In genomic region chr9:87500894-87501656, GRCh38 we compare ENCODE assay signal across 17 cellular contexts. TPM values are rescaled to one million over a fixed set of nuclear protein-coding genes. Genes with fewer than 3 reads are reported as not detected.
DNase-seq lines count a peak whose midpoint lies in the region; ATAC-seq and TF ChIP-seq lines count a peak whose summit lies in the region.
"Had no signal": no experiment of that assay in that cellular context is flagged by ENCODE, and none has a peak within 500 bp of the region (broad histone marks: within the 10 kb centered on the region; RNA-seq: fewer than 3 reads in every experiment).

No MANE protein-coding gene starts in this region.

- no peak overlapping the region for H3K14ac ChIP-seq in neuronal stem cell (ENCODE audit: low read length)

- peaks cover 7% of the 10 kb centered on the region for H3K79me1 ChIP-seq in neuronal stem cell (ENCODE audit: low read depth, low read length)

- H3K27me3 ChIP-seq in GM23338 (ENCODE audit: insufficient read depth) (peaks cover 9% of the 10 kb centered on the region; the same call in 1 of the 2 replicates), right lobe of liver (no peaks in the 10 kb centered on the region), stomach smooth muscle (ENCODE audit: control insufficient read depth in 1 of 2, insufficient read depth in 2 of 2, low read length in 2 of 2) (no peaks in the 10 kb centered on the region), neural progenitor cell (peaks cover 7% of the 10 kb centered on the region), neuronal stem cell (ENCODE audit: control insufficient read depth in 3 of 3, insufficient read depth in 3 of 3, low read depth in 1 of 3, low read length in 3 of 3) (no peaks in the 10 kb centered on the region)

- H4K20me1 ChIP-seq in GM23338 (replicated peaks; ENCODE audit: insufficient read depth) = peaks cover 35% of the 10 kb centered on the region
- peaks cover 17% of the 10 kb centered on the region for H4K20me1 ChIP-seq in neural progenitor cell (ENCODE audit: low read depth)

- H3K27ac Mint-ChIP-seq in GM23338 = no peak overlapping the region
- peak overlapping the region; percentile 12 for H3K27ac Mint-ChIP-seq in activated T-helper 17 cell treated with anti-CD3 and anti-CD28 coated beads, Interleukin-2, amount 50 U/mL, for 72 hours
- H3K27ac Mint-ChIP-seq in neural progenitor cell = no peak overlapping the region
- H3K27ac Mint-ChIP-seq: B cell, HFFc6, natural killer cell had no signal

- no peak overlapping the region for H2BK120ac ChIP-seq in neuronal stem cell (ENCODE audit: low read depth, low read length)

- H3K18ac ChIP-seq in neuronal stem cell (ENCODE audit: low read length) = no peak overlapping the region

- H3K4ac ChIP-seq in neuronal stem cell (ENCODE audit: low read length) = no peak overlapping the region

- H2AK5ac ChIP-seq in neuronal stem cell (ENCODE audit: low read depth, low read length) = no peak overlapping the region

- no peaks in the 10 kb centered on the region for H3K9me3 ChIP-seq in right lobe of liver
- no peaks in the 10 kb centered on the region for H3K9me3 ChIP-seq in stomach smooth muscle (ENCODE audit: control insufficient read depth in 2 of 2, low read length in 2 of 2)
- no peaks in the 10 kb centered on the region for H3K9me3 ChIP-seq in neural progenitor cell (ENCODE audit: low read depth)
- H3K9me3 ChIP-seq in neuronal stem cell (replicated peaks in 1 of 2; ENCODE audit: control insufficient read depth in 2 of 2, insufficient read depth in 1 of 2, low read depth in 1 of 2, low read length in 2 of 2) = peaks cover 0 to 9% of the 10 kb centered on the region in 2 donors

- WGBS in right lobe of liver (ENCODE audit: insufficient coverage, low coverage, low lambda C conversion rate, missing lambda C conversion rate) = 86% methylated on average over 10 of the region's 13 CpGs
- no CpG with 5 or more reads among the region's 13 CpGs for WGBS in neuronal stem cell (ENCODE audit: extremely low coverage in 2 of 2, insufficient read length in 2 of 2, insufficient replicate concordance in 1 of 2), 2 donors

- H2BK12ac ChIP-seq in neuronal stem cell (ENCODE audit: low read length) = no peak overlapping the region

- H3K9me3 Mint-ChIP-seq in GM23338 (no peaks in the 10 kb centered on the region; the same call in 2 of the 3 replicates), neural progenitor cell (no peaks in the 10 kb centered on the region)
- H3K9me3 Mint-ChIP-seq in activated T-helper 17 cell treated with anti-CD3 and anti-CD28 coated beads, Interleukin-2, amount 50 U/mL, for 72 hours = no peaks in the 10 kb centered on the region
- H3K9me3 Mint-ChIP-seq: activated T-cell treated with anti-CD3 and anti-CD28 coated beads, Interleukin-2, amount 50 U/mL, for 24 hours; HFFc6; natural killer cell had no signal

- TF ChIP-seq POLR2A in right lobe of liver (IDR thresholded peaks at IDR 0.05) = no peak

- no peak for TF ChIP-seq CTCF in GM23338 (conservative IDR thresholded peaks at IDR 0.05; ENCODE audit: low read depth in 2 of 2)
- no peak for TF ChIP-seq CTCF in right lobe of liver (IDR thresholded peaks at IDR 0.05)
- no peak for TF ChIP-seq CTCF in neural progenitor cell (IDR thresholded peaks at IDR 0.05)

- H3K36me3 Mint-ChIP-seq in GM23338 (ENCODE audit: low read depth) (peaks cover 44% of the 10 kb centered on the region), neural progenitor cell (peaks cover 17% of the 10 kb centered on the region)
- no peaks in the 10 kb centered on the region for H3K36me3 Mint-ChIP-seq in activated T-helper 17 cell treated with anti-CD3 and anti-CD28 coated beads, Interleukin-2, amount 50 U/mL, for 72 hours (ENCODE audit: low read depth)
- H3K36me3 Mint-ChIP-seq: natural killer cell had no signal

- H3K79me2 ChIP-seq in GM23338 (replicated peaks; ENCODE audit: insufficient read depth) (peaks cover 95% of the 10 kb centered on the region), neural progenitor cell (ENCODE audit: low read depth) (peaks cover 84% of the 10 kb centered on the region)

- DNase-seq in GM23338 (ENCODE audit: low spot score) (no peak), right lobe of liver (no peak), neural progenitor cell (ENCODE audit: low spot score) (no peak), neuronal stem cell (ENCODE audit: low spot score) (no peak)
- DNase-seq: activated CD4-positive, alpha-beta T cell treated with anti-CD3 and anti-CD28 coated beads, Interleukin-2, amount 50 U/mL, for 4 hours; activated T-cell treated with anti-CD3 and anti-CD28 coated beads, Interleukin-2, amount 50 U/mL, for 24 hours; central memory CD4-positive, alpha-beta T cell; HFFc6; IMR-90; MV-4-11; natural killer cell; NCI-H2081 treated with DMSO at 0.1 percent for 48 hours; NCI-H526 treated with DMSO at 0.1 percent for 48 hours had no signal

- no peak overlapping the region for H2BK15ac ChIP-seq in neuronal stem cell (ENCODE audit: low read length)

- H3K27ac ChIP-seq in GM23338 (ENCODE audit: low read depth) (no peak overlapping the region), right lobe of liver (peak overlapping the region; percentile 6 to 94 (median 71)), stomach smooth muscle (ENCODE audit: low read length) (peak overlapping the region; percentile 3), neural progenitor cell (no peak overlapping the region), neuronal stem cell (replicated peaks; ENCODE audit: low read length) (no peak overlapping the region)

- intact Hi-C loops in right lobe of liver (cut with DNase I) = no loop called here

- H3K4me1 ChIP-seq in GM23338 (ENCODE audit: insufficient read depth) (peaks cover 36% of the 10 kb centered on the region), right lobe of liver (peaks cover 0 to 39% (median 18%) of the 10 kb centered on the region in 4 donors), stomach smooth muscle (ENCODE audit: control insufficient read depth, insufficient read depth, low read length) (peaks cover 12% of the 10 kb centered on the region), neural progenitor cell (peaks cover 11% of the 10 kb centered on the region), neuronal stem cell (ENCODE audit: control insufficient read depth in 2 of 2, insufficient read depth in 1 of 2, low read depth in 1 of 2, low read length in 2 of 2) (peaks cover 0 to 4% of the 10 kb centered on the region in 2 donors)

- no peak overlapping the region for H2AFZ ChIP-seq in GM23338
- H2AFZ ChIP-seq in neural progenitor cell (replicated peaks) = no peak overlapping the region
- no peak overlapping the region for H2AFZ ChIP-seq in neuronal stem cell (ENCODE audit: low read length)

- H3K4me3 Mint-ChIP-seq in GM23338 = peak overlapping the region; percentile 96; the same call in 1 of the 3 replicates
- no peak overlapping the region for H3K4me3 Mint-ChIP-seq in activated T-helper 17 cell treated with anti-CD3 and anti-CD28 coated beads, Interleukin-2, amount 50 U/mL, for 72 hours
- H3K4me3 Mint-ChIP-seq in neural progenitor cell = no peak overlapping the region
- H3K4me3 Mint-ChIP-seq: B cell, HFFc6, natural killer cell had no signal

- no peaks in the 10 kb centered on the region for H3K9me2 ChIP-seq in GM23338 (ENCODE audit: insufficient read depth)

- no peak overlapping the region for H3K23ac ChIP-seq in neuronal stem cell (ENCODE audit: low read depth, low read length, poor library complexity)

- H3F3A ChIP-seq in GM23338 (replicated peaks; ENCODE audit: low read depth) (0 out of 2 replicates have a peak, but pooled peaks cover 3% of the 10 kb centered on the region), neural progenitor cell (ENCODE audit: low read depth) (no peaks in the 10 kb centered on the region)

- H2BK5ac ChIP-seq in neuronal stem cell (ENCODE audit: low read length) = no peak overlapping the region

- H3K36me3 ChIP-seq in GM23338 (ENCODE audit: insufficient read depth) = no peaks in the 10 kb centered on the region
- H3K36me3 ChIP-seq in right lobe of liver = no peaks in the 10 kb centered on the region
- H3K36me3 ChIP-seq in stomach smooth muscle (ENCODE audit: control insufficient read depth in 2 of 2, insufficient read depth in 2 of 2, low read length in 2 of 2) = peaks cover 0 to 7% of the 10 kb centered on the region in 2 donors
- no peaks in the 10 kb centered on the region for H3K36me3 ChIP-seq in neural progenitor cell
- H3K36me3 ChIP-seq in neuronal stem cell (replicated peaks in 1 of 2; ENCODE audit: control insufficient read depth in 2 of 2, insufficient read depth in 2 of 2, low read length in 2 of 2) = peaks cover 6 to 67% of the 10 kb centered on the region in 2 donors

- H3K27me3 Mint-ChIP-seq in GM23338 (ENCODE audit: insufficient read depth, low read depth, poor library complexity) = no peaks in the 10 kb centered on the region
- H3K27me3 Mint-ChIP-seq in activated T-helper 17 cell treated with anti-CD3 and anti-CD28 coated beads, Interleukin-2, amount 50 U/mL, for 72 hours = peaks cover 39% of the 10 kb centered on the region
- peaks cover 3% of the 10 kb centered on the region for H3K27me3 Mint-ChIP-seq in neural progenitor cell (ENCODE audit: insufficient read depth, low read depth)

- ATAC-seq in GM23338 (no peak), right lobe of liver (no peak), esophagus mucosa (no peak)
- no peak for ATAC-seq in activated T-helper 17 cell treated with anti-CD3 and anti-CD28 coated beads, Interleukin-2, amount 50 U/mL, for 72 hours (replicated peaks)

- H3K4me3 ChIP-seq in GM23338 (peak overlapping the region; percentile 91), right lobe of liver (no peak overlapping the region), stomach smooth muscle (ENCODE audit: low read length in 2 of 2) (peak overlapping the region in 1 of 2 donors; percentile 41), neural progenitor cell (no peak overlapping the region), neuronal stem cell (ENCODE audit: low read length in 2 of 2) (no peak overlapping the region)

- no peak overlapping the region for H4K91ac ChIP-seq in neuronal stem cell (ENCODE audit: low read depth, low read length, poor library complexity)

- H3K4me1 Mint-ChIP-seq in GM23338 = peaks cover 35% of the 10 kb centered on the region
- H3K4me1 Mint-ChIP-seq in activated T-helper 17 cell treated with anti-CD3 and anti-CD28 coated beads, Interleukin-2, amount 50 U/mL, for 72 hours = no peaks in the 10 kb centered on the region
- H3K4me1 Mint-ChIP-seq in neural progenitor cell = peaks cover 20% of the 10 kb centered on the region

- H3K4me2 ChIP-seq in GM23338 (peak overlapping the region; percentile 91), neural progenitor cell (no peak overlapping the region), neuronal stem cell (ENCODE audit: insufficient read depth, low read length, poor library complexity, severe bottlenecking) (no peak overlapping the region)

- H3K9ac ChIP-seq in stomach smooth muscle (ENCODE audit: low read length in 2 of 2) (peak overlapping the region in 1 of 2 donors; percentile 24), neural progenitor cell (no peak overlapping the region), neuronal stem cell (ENCODE audit: low read depth, low read length, poor library complexity) (no peak overlapping the region)

- H4K8ac ChIP-seq in neuronal stem cell (ENCODE audit: low read depth, low read length) = no peak overlapping the region

RNA-seq across cellular contexts. Expression of gene DAPK1, which starts 3.4 kb away (rescaled TPM):
- 109 and 134 TPM in 2 replicates for total RNA-seq in GM23338 (2014; rRNA removed; shearing (Covaris generic))
- polyA plus RNA-seq in GM23338 (2016; fragmentation: Nextera tagmentation; extraction: Ambion mirVana) = 32.2 and 37.0 TPM in 2 replicates
- total RNA-seq in activated T-helper 17 cell treated with anti-CD3 and anti-CD28 coated beads, Interleukin-2, amount 50 U/mL, for 72 hours = 1 to 10 TPM; 1.5 to 2.0 TPM
- total RNA-seq in right lobe of liver = 10 to 100 TPM; 17.4 to 55.0 (median 33.9) TPM
- total RNA-seq in neural progenitor cell (ENCODE audit: low replicate concordance) = 29.5 and 47.5 TPM in 2 replicates
- 5.4 TPM for total RNA-seq in esophagus mucosa
- 19.4 TPM for polyA plus RNA-seq in neuronal stem cell (2013, experiment 1 of 2)
- 18.9 TPM for polyA plus RNA-seq in neuronal stem cell (2013, experiment 2 of 2)

Comparison
In these comparisons a context has a peak if more than half of its experiments do, and no peak if none do; other contexts are left out.
1. H3K27ac ChIP-seq: peak in right lobe of liver (3 of 3) and stomach smooth muscle (single experiment); none in GM23338 (single experiment), neural progenitor cell (single experiment) and neuronal stem cell (single experiment).